Comparison of ENCODE assay signal across 16 cellular contexts in the genomic region with DNA sequence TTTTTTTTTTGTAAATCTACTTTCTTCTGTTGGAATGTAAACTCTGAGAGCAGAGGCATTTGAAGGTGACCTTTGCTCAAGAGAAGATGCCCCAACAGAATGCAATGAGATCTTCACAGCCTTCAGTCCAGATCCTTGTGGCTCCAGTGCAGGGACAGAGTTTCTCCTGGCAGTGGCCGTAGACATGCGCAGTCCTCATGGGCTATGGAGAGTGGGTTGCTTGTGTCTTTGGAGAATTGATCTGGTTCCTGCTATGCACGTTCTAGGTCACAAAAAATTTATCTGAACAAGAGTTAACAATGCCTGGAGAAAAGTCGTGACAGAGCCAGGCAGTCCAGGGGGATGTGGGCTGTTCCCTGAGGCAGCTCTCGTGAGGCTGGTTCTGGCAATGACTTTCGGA. TPM values are rescaled to one million over a fixed set of nuclear protein-coding genes. Genes with fewer than 3 reads are reported as not detected.
A peak's percentile ranks its signal among the peaks of the same experiment; 100 is the strongest.
DNase-seq lines count a peak whose midpoint lies in the region; ATAC-seq and TF ChIP-seq lines count a peak whose summit lies in the region.
"Had no signal": no experiment of that assay in that cellular context is flagged by ENCODE, and none has a peak within 500 bp of the region (broad histone marks: within the 10 kb centered on the region; RNA-seq: fewer than 3 reads in every experiment).

No MANE protein-coding gene starts in this region.

- H2BK20ac ChIP-seq in IMR-90 (ENCODE audit: low read depth, low read length): no peak overlapping the region

- no peak overlapping the region for H3K4ac ChIP-seq in IMR-90 (ENCODE audit: low read depth, low read length)

- no peak for TF ChIP-seq CTCF in IMR-90 (conservative IDR thresholded peaks at IDR 0.05; ENCODE audit: low read depth, low read length)
- TF ChIP-seq CTCF in endodermal cell (conservative IDR thresholded peaks at IDR 0.05): no peak
- TF ChIP-seq CTCF in osteoblast (IDR thresholded peaks at IDR 0.05; ENCODE audit: extremely low read depth, low read depth, low read length): no peak

- H3K56ac ChIP-seq in IMR-90 (ENCODE audit: extremely low read depth, insufficient read depth, low read length): no peak overlapping the region; the same call in 1 of the 2 replicates

- no peak overlapping the region for H3K4me3 ChIP-seq in IMR-90 (ENCODE audit: insufficient read depth, low read depth, low read length)
- no peak overlapping the region for H3K4me3 ChIP-seq in endodermal cell (ENCODE audit: low read length)
- H3K4me3 ChIP-seq in osteoblast (ENCODE audit: insufficient read depth, low read length): no peak overlapping the region
- H3K4me3 ChIP-seq: BLaER1 had no signal

- H4K5ac ChIP-seq in IMR-90 (ENCODE audit: low read depth, low read length): no peak overlapping the region

- no peak for TF ChIP-seq RAD21 in IMR-90 (IDR thresholded peaks at IDR 0.05; ENCODE audit: low read length)

- CTCF ChIA-PET in IMR-90 (lab: Yijun Ruan, JAX): no interaction called here

- H3K23ac ChIP-seq in IMR-90 (ENCODE audit: low read depth, low read length): no peak overlapping the region

- in situ Hi-C loops in IMR-90 (cut with MboI; ENCODE audit: low sequenced_read_pairs): no loop called here

- H2AK9ac ChIP-seq in IMR-90 (replicated peaks; ENCODE audit: low read depth, low read length, poor library complexity): no peak overlapping the region

- H4K20me1 ChIP-seq in IMR-90 (ENCODE audit: insufficient read depth, low read length) (peaks cover 7% of the 10 kb centered on the region), osteoblast (ENCODE audit: insufficient read depth, low read length) (no peaks in the 10 kb centered on the region)

- H2AK5ac ChIP-seq in IMR-90 (ENCODE audit: low read depth, low read length): no peak overlapping the region

- H4K91ac ChIP-seq in IMR-90 (ENCODE audit: insufficient read depth, low read depth, low read length): no peak overlapping the region

- H2BK120ac ChIP-seq in IMR-90 (ENCODE audit: low read depth, low read length): no peak overlapping the region

- intact Hi-C loops in IMR-90 (cut with micrococcal nuclease): no loop called here

- no peaks in the 10 kb centered on the region for H3K36me3 ChIP-seq in IMR-90 (ENCODE audit: control insufficient read depth, insufficient read depth, low read length)
- no peaks in the 10 kb centered on the region for H3K36me3 ChIP-seq in endodermal cell (ENCODE audit: control insufficient read depth, insufficient read depth, low read length)
- no peaks in the 10 kb centered on the region for H3K36me3 ChIP-seq in osteoblast (ENCODE audit: insufficient read depth, low read length)

- H3K9me3 Mint-ChIP-seq in endodermal cell: peaks cover 6% of the 10 kb centered on the region
- H3K9me3 Mint-ChIP-seq: CD8-positive, alpha-beta T cell had no signal

- H4K8ac ChIP-seq in IMR-90 (ENCODE audit: low read depth in 2 of 2, low read length in 2 of 2): no peak overlapping the region

- BruUV-seq in IMR-90 (replicated peaks; lab: Mats Ljungman, UMichigan): no TSS peak

- H3K9me3 ChIP-seq in IMR-90 (ENCODE audit: control insufficient read depth, insufficient read depth, low read length) (peaks cover 4% of the 10 kb centered on the region), endodermal cell (ENCODE audit: control insufficient read depth, low read length) (no peaks in the 10 kb centered on the region), osteoblast (ENCODE audit: low read depth, low read length) (no peaks in the 10 kb centered on the region)
- H3K9me3 ChIP-seq: Caco-2 had no signal

- H3K9me1 ChIP-seq in IMR-90 (ENCODE audit: insufficient read depth, low read length): peaks cover 10% of the 10 kb centered on the region

- H2AFZ ChIP-seq in IMR-90 (replicated peaks; ENCODE audit: low read length, poor library complexity) (no peak overlapping the region), osteoblast (ENCODE audit: low read length) (no peak overlapping the region)

- H3K4me3 Mint-ChIP-seq in endodermal cell: no peak overlapping the region
- H3K4me3 Mint-ChIP-seq: B cell; CD4-positive, CD25-positive, alpha-beta regulatory T cell; CD8-positive, alpha-beta T cell had no signal

- H2BK15ac ChIP-seq in IMR-90 (ENCODE audit: low read depth, low read length): no peak overlapping the region

- H3K27ac ChIP-seq in IMR-90 (ENCODE audit: insufficient read depth, low read length): no peak overlapping the region
- H3K27ac ChIP-seq in endodermal cell (ENCODE audit: low read depth, low read length): no peak overlapping the region
- no peak overlapping the region for H3K27ac ChIP-seq in osteoblast (ENCODE audit: low read depth, low read length)
- H3K27ac ChIP-seq: BLaER1, C4-2B had no signal

- H3K18ac ChIP-seq in IMR-90 (ENCODE audit: low read depth, low read length): no peak overlapping the region

- H3K4me1 ChIP-seq in IMR-90 (ENCODE audit: control insufficient read depth, insufficient read depth, low read length) (peaks cover 6% of the 10 kb centered on the region; the same call in 1 of the 2 replicates), endodermal cell (ENCODE audit: control insufficient read depth, insufficient read depth, low read length) (no peaks in the 10 kb centered on the region), osteoblast (ENCODE audit: insufficient read depth, low read length) (peaks cover 26% of the 10 kb centered on the region)

- peaks cover 0 to 5% of the 10 kb centered on the region in 2 experiments; a peak in 1 of 4 replicates for H3K79me1 ChIP-seq in IMR-90 (ENCODE audit: low read depth in 1 of 2, low read length in 2 of 2)

- peaks cover 21% of the 10 kb centered on the region for H3K27me3 ChIP-seq in IMR-90 (ENCODE audit: control insufficient read depth, insufficient read depth, low read length)
- no peaks in the 10 kb centered on the region for H3K27me3 ChIP-seq in endodermal cell (ENCODE audit: control insufficient read depth, insufficient read depth, low read length, poor library complexity, severe bottlenecking)
- peaks cover 11% of the 10 kb centered on the region for H3K27me3 ChIP-seq in osteoblast (ENCODE audit: insufficient read depth, low read length)
- H3K27me3 ChIP-seq: BLaER1 had no signal

- POLR2A ChIA-PET in IMR-90 (lab: Charles Lee; ENCODE audit: unreplicated experiment): no interaction called here

- H2BK5ac ChIP-seq in IMR-90 (ENCODE audit: low read depth, low read length, poor library complexity, severe bottlenecking): no peak overlapping the region

- dilution Hi-C loops in IMR-90 (cut with HindIII; ENCODE audit: low sequenced_read_pairs, unreplicated experiment): no loop called here

- H3K27me3 Mint-ChIP-seq in endodermal cell (ENCODE audit: insufficient read depth): peaks cover 2% of the 10 kb centered on the region

- ATAC-seq in IMR-90 (ENCODE audit: low read depth): peak; percentile 30
- ATAC-seq in HG03439 (IDR thresholded peaks at IDR 0.05; ENCODE audit: unreplicated experiment): no peak
- ATAC-seq in GM21529 (IDR thresholded peaks at IDR 0.05; ENCODE audit: unreplicated experiment): no peak
- ATAC-seq in GM21825 (IDR thresholded peaks at IDR 0.05; ENCODE audit: unreplicated experiment): no peak
- ATAC-seq: CD8-positive, alpha-beta T cell had no signal

- no peak for TF ChIP-seq POLR2A in IMR-90 (IDR thresholded peaks at IDR 0.05; ENCODE audit: low read depth, low read length)

- no peaks in the 10 kb centered on the region for H3K79me2 ChIP-seq in osteoblast (ENCODE audit: insufficient read depth, low read length)

- no peak overlapping the region for H3K27ac Mint-ChIP-seq in endodermal cell
- H3K27ac Mint-ChIP-seq: B cell; CD4-positive, CD25-positive, alpha-beta regulatory T cell; CD8-positive, alpha-beta T cell had no signal

- H3K36me3 Mint-ChIP-seq in endodermal cell (ENCODE audit: low read depth): peaks cover 2% of the 10 kb centered on the region
- H3K36me3 Mint-ChIP-seq: CD4-positive, CD25-positive, alpha-beta regulatory T cell; CD8-positive, alpha-beta T cell had no signal

- no peak overlapping the region for H3K9ac ChIP-seq in IMR-90 (ENCODE audit: low read depth, low read length)
- no peak overlapping the region for H3K9ac ChIP-seq in endodermal cell (ENCODE audit: extremely low read depth, low read length, poor library complexity, severe bottlenecking)
- H3K9ac ChIP-seq: BLaER1 had no signal

- H3K4me1 Mint-ChIP-seq in endodermal cell: no peaks in the 10 kb centered on the region
- H3K4me1 Mint-ChIP-seq: B cell; CD4-positive, CD25-positive, alpha-beta regulatory T cell had no signal

- DNase-seq in IMR-90 (no peak), endodermal cell (peak; percentile 10), osteoblast (ENCODE audit: insufficient read length, low spot score, missing footprints) (peak; percentile 80)
- DNase-seq: Caco-2; CD4-positive, CD25-positive, alpha-beta regulatory T cell; CD8-positive, alpha-beta T cell; DMS153; DND-41; GOT3; HCEC 1CT had no signal

- H3K14ac ChIP-seq in IMR-90 (replicated peaks; ENCODE audit: low read depth, low read length): no peak overlapping the region

- H3K4me2 ChIP-seq in IMR-90 (ENCODE audit: low read depth, low read length): no peak overlapping the region
- no peak overlapping the region for H3K4me2 ChIP-seq in osteoblast (ENCODE audit: insufficient read depth, low read length)
- H3K4me2 ChIP-seq: BLaER1 had no signal

- no CpG with 5 or more reads among the region's 6 CpGs for WGBS in IMR-90 (ENCODE audit: extremely low coverage in 2 of 2, insufficient read length in 1 of 2), 2 experiments
- WGBS in endodermal cell (ENCODE audit: insufficient coverage in 1 of 2, insufficient read length in 1 of 2), 2 experiments: 87 to 89% methylated on average over 4 to 6 of the region's 6 CpGs

TF ChIP-seq in IMR-90, 13 proteins besides CTCF, POLR2A, EP300 and RAD21:
- TF ChIP-seq RCOR1 (IDR thresholded peaks at IDR 0.05; ENCODE audit: insufficient replicate concordance, low read length) (no peak), SMC3 (IDR thresholded peaks at IDR 0.05; ENCODE audit: low read depth, low read length) (no peak), RFX5 (IDR thresholded peaks at IDR 0.05; ENCODE audit: low read depth, low read length) (no peak)
- TF ChIP-seq, protein P1, sequence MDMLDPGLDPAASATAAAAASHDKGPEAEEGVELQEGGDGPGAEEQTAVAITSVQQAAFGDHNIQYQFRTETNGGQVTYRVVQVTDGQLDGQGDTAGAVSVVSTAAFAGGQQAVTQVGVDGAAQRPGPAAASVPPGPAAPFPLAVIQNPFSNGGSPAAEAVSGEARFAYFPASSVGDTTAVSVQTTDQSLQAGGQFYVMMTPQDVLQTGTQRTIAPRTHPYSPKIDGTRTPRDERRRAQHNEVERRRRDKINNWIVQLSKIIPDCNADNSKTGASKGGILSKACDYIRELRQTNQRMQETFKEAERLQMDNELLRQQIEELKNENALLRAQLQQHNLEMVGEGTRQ (IDR thresholded peaks at IDR 0.05; ENCODE audit: low read depth, low read length): no peak

RNA-seq across cellular contexts. Expression of gene TMEM255B, which starts 30.1 kb away (rescaled TPM):
- total RNA-seq in IMR-90 (2012; rRNA removed) (0.36 and 0.83 TPM in 2 replicates), endodermal cell (1 to 10 TPM in 1 of 2 donors, under 1 TPM in 1; 0.55 to 2.1 TPM), osteoblast (1.8 and 2.9 TPM in 2 replicates)
- 0.94 and 1.1 TPM in 2 replicates for polyA plus RNA-seq in IMR-90 (2012; rRNA removed)
- 0.65 and 1.3 TPM in 2 replicates for polyA plus RNA-seq in IMR-90 (2012; cell fraction: cytosol; rRNA removed)
- 0.46 and 0.95 TPM in 2 replicates for polyA plus RNA-seq in IMR-90 (2012; cell fraction: nucleus; rRNA removed; ENCODE audit: low replicate concordance)
- 2.4 TPM for polyA plus RNA-seq in endodermal cell (2013, experiment 1 of 2)
- polyA plus RNA-seq in endodermal cell (2013, experiment 2 of 2): 1.9 TPM
